Comparison of ENCODE assay signal across 8 cellular contexts in genomic region chr16:69131167-69131748, GRCh38. TPM values are rescaled to one million over a fixed set of nuclear protein-coding genes. Genes with fewer than 3 reads are reported as not detected.
A peak's percentile ranks its signal among the peaks of the same experiment; 100 is the strongest.
DNase-seq lines count a peak whose midpoint lies in the region; ATAC-seq and TF ChIP-seq lines count a peak whose summit lies in the region.

No MANE protein-coding gene starts in this region.

- peak overlapping the region; percentile 96 for H3K27ac ChIP-seq in HL-60 (replicated peaks)

- ATAC-seq in natural killer cell (no peak), HG02981 (IDR thresholded peaks at IDR 0.05; ENCODE audit: unreplicated experiment) (no peak)

- H3K27me3 Mint-ChIP-seq in CD14-positive monocyte (ENCODE audit: low read depth in 3 of 3) (peaks cover 0 to 1% (median 0%) of the 10 kb centered on the region in 3 donors), natural killer cell (ENCODE audit: low read depth in 2 of 2) (no peaks in the 10 kb centered on the region)
- H3K27me3 Mint-ChIP-seq in T-helper 2 cell treated with Interferon-gamma antibody and Interleukin-4, amounts not matched to agents 5 μg/mL and 100 μg/mL, for 36 hours (ENCODE audit: low read depth) = no peaks in the 10 kb centered on the region

- no peaks in the 10 kb centered on the region for H3K9me3 Mint-ChIP-seq in CD14-positive monocyte
- no peaks in the 10 kb centered on the region for H3K9me3 Mint-ChIP-seq in T-helper 2 cell treated with Interferon-gamma antibody and Interleukin-4, amounts not matched to agents 5 μg/mL and 100 μg/mL, for 36 hours
- H3K9me3 Mint-ChIP-seq in natural killer cell = no peaks in the 10 kb centered on the region

- peak overlapping the region; percentile 98 for H3K4me3 ChIP-seq in HL-60 (replicated peaks; ENCODE audit: insufficient read depth, low read length)
- H3K4me3 ChIP-seq in epithelial cell of esophagus (ENCODE audit: low read length) = peak overlapping the region; percentile 86

- H3K36me3 Mint-ChIP-seq in CD14-positive monocyte (peaks cover 4 to 11% of the 10 kb centered on the region in 2 donors), natural killer cell (no peaks in the 10 kb centered on the region)
- peaks cover 31% of the 10 kb centered on the region for H3K36me3 Mint-ChIP-seq in T-helper 2 cell treated with Interferon-gamma antibody and Interleukin-4, amounts not matched to agents 5 μg/mL and 100 μg/mL, for 36 hours (ENCODE audit: low read depth)

- peak overlapping the region; percentile 90 to 95 (median 93) for H3K27ac Mint-ChIP-seq in CD14-positive monocyte
- peak overlapping the region; percentile 91 for H3K27ac Mint-ChIP-seq in T-helper 2 cell treated with Interferon-gamma antibody and Interleukin-4, amounts not matched to agents 5 μg/mL and 100 μg/mL, for 36 hours
- H3K27ac Mint-ChIP-seq in natural killer cell = peak overlapping the region; percentile 80 to 93

- H3K4me1 Mint-ChIP-seq in CD14-positive monocyte (peaks cover 37% of the 10 kb centered on the region), natural killer cell (peaks cover 43 to 48% of the 10 kb centered on the region in 2 donors)
- H3K4me1 Mint-ChIP-seq in T-helper 2 cell treated with Interferon-gamma antibody and Interleukin-4, amounts not matched to agents 5 μg/mL and 100 μg/mL, for 36 hours (ENCODE audit: low read depth) = peaks cover 41% of the 10 kb centered on the region

- no peaks in the 10 kb centered on the region for H3K27me3 ChIP-seq in HL-60 (ENCODE audit: insufficient read depth, poor library complexity, severe bottlenecking)

- DNase-seq in CD14-positive monocyte (ENCODE audit: low spot score) (no peak), HL-60 (ENCODE audit: low read depth in 1 of 2, low spot score in 1 of 2) (peak; percentile 70 to 72), epithelial cell of esophagus (ENCODE audit: low read depth) (no peak), natural killer cell (no peak), NCI-H187 treated with DMSO at 0.1 percent for 48 hours (lab: John Stamatoyannopoulos, UW) (no peak)
- DNase-seq in T-helper 2 cell treated with Interferon-gamma antibody and Interleukin-4, amounts not matched to agents 5 μg/mL and 100 μg/mL, for 36 hours (ENCODE audit: low spot score) = no peak
- DNase-seq in activated CD8-positive, alpha-beta memory T cell treated with anti-CD3 and anti-CD28 coated beads, Interleukin-2, amount 50 U/mL, for 4 hours = no peak

- H3K4me3 Mint-ChIP-seq in CD14-positive monocyte (peak overlapping the region; percentile 95 to 96), natural killer cell (peak overlapping the region; percentile 94)
- H3K4me3 Mint-ChIP-seq in T-helper 2 cell treated with Interferon-gamma antibody and Interleukin-4, amounts not matched to agents 5 μg/mL and 100 μg/mL, for 36 hours = peak overlapping the region; percentile 96

- TF ChIP-seq CTCF in CD14-positive monocyte (IDR thresholded peaks at IDR 0.05) (no peak), HL-60 (IDR thresholded peaks at IDR 0.05; ENCODE audit: insufficient read depth, low read length) (no peak), epithelial cell of esophagus (IDR thresholded peaks at IDR 0.05; ENCODE audit: insufficient read depth, low read depth, low read length, missing control alignments) (no peak), natural killer cell (IDR thresholded peaks at IDR 0.05) (no peak)

- intact Hi-C loops in CD14-positive monocyte (cut with micrococcal nuclease) = loop anchor here (5.0 to 10.0 kb wide), 3 partner anchors 54 to 594 kb away; partner anchors contain the start of genes SNTB2 (in 1 of the 2), VPS4A (in 1 of the 2) and ZFP90 (in 1 of the 2)
- intact Hi-C loops in natural killer cell (cut with micrococcal nuclease) = no loop called here

RNA-seq across cellular contexts. Expression of gene CHTF8, which starts 1.1 kb away (rescaled TPM):
- 100 to 1,000 TPM; 158 to 172 TPM for polyA plus RNA-seq in CD14-positive monocyte
- total RNA-seq in natural killer cell = 10 to 100 TPM; 45.7 to 76.5 (median 74.2) TPM

RNA-seq across cellular contexts. Expression of gene UTP4, which starts 1.2 kb away (rescaled TPM):
- polyA plus RNA-seq in CD14-positive monocyte = 10 to 100 TPM; 19.6 to 27.8 TPM
- total RNA-seq in natural killer cell = 10 to 100 TPM; 23.2 to 42.6 (median 36.3) TPM

RNA-seq across cellular contexts. Expression of gene HAS3, which starts 25.8 kb away (rescaled TPM):
- not detected for polyA plus RNA-seq in CD14-positive monocyte
- total RNA-seq in natural killer cell = 1 to 10 TPM; 1.8 to 2.5 (median 2.3) TPM

RNA-seq across cellular contexts. Expression of gene SNTB2, which starts 55.7 kb away (rescaled TPM):
- polyA plus RNA-seq in CD14-positive monocyte = 1 to 10 TPM; 1.2 to 6.0 TPM
- 10 to 100 TPM; 43.8 to 55.2 (median 49.9) TPM for total RNA-seq in natural killer cell

Comparison
In these comparisons a context has a peak if more than half of its experiments do, and no peak if none do; other contexts are left out.
1. DNase-seq: peak in HL-60 (2 of 2); none in CD14-positive monocyte (single experiment), T-helper 2 cell treated with Interferon-gamma antibody and Interleukin-4, amounts not matched to agents 5 μg/mL and 100 μg/mL, for 36 hours (single experiment), epithelial cell of esophagus (single experiment), natural killer cell (single experiment), NCI-H187 treated with DMSO at 0.1 percent for 48 hours (single experiment) and activated CD8-positive, alpha-beta memory T cell treated with anti-CD3 and anti-CD28 coated beads, Interleukin-2, amount 50 U/mL, for 4 hours (single experiment).
2. Peak in every context shown above with its lines, with median percentiles within 50 percentile points of each other: H3K27ac Mint-ChIP-seq and H3K4me3 Mint-ChIP-seq.